17 cellular contexts compared by ENCODE assay signal in the genomic region with DNA sequence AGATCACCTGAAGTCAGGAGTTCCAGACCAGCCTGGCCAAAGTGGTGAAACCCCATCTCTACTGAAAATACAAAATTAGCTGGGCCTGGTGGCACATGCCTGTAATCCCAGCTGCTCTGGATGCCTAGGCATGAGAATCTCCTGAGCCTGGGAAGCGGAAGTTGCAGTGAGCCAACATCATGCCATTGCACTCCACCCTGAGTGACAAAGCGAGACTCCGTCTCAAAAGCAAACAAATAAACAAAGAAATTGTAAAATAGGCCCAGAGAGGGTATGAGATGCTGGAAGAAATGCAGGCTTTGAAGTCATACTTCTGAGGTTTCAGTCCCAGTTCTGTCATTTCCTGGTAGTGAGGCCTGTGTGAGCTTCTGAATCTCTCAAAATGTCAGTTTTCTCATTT. TPM values are rescaled to one million over a fixed set of nuclear protein-coding genes. Genes with fewer than 3 reads are reported as not detected.
DNase-seq lines count a peak whose midpoint lies in the region; ATAC-seq and TF ChIP-seq lines count a peak whose summit lies in the region.
"Had no signal": no experiment of that assay in that cellular context is flagged by ENCODE, and none has a peak within 500 bp of the region (broad histone marks: within the 10 kb centered on the region; RNA-seq: fewer than 3 reads in every experiment).

No MANE protein-coding gene starts in this region.

- H3K27ac Mint-ChIP-seq in T-helper 2 cell treated with Interferon-gamma antibody and Interleukin-4, amounts not matched to agents 5 μg/mL and 100 μg/mL, for 36 hours, result peak overlapping the region; percentile 86
- H3K27ac Mint-ChIP-seq in activated naive CD8-positive, alpha-beta T cell treated with anti-CD3 and anti-CD28 coated beads, Interleukin-2, amount 10 ng/mL, durations not matched to agents 7 days and 5 days, result peak overlapping the region; percentile 80
- no peak overlapping the region for H3K27ac Mint-ChIP-seq in Calu3 (ENCODE audit: unreplicated experiment)
- H3K27ac Mint-ChIP-seq: B cell had no signal

- H3K4me3 Mint-ChIP-seq in T-helper 2 cell treated with Interferon-gamma antibody and Interleukin-4, amounts not matched to agents 5 μg/mL and 100 μg/mL, for 36 hours, result peak overlapping the region; percentile 21
- H3K4me3 Mint-ChIP-seq in activated naive CD8-positive, alpha-beta T cell treated with anti-CD3 and anti-CD28 coated beads, Interleukin-2, amount 10 ng/mL, durations not matched to agents 7 days and 5 days, result peak overlapping the region; percentile 33
- H3K4me3 Mint-ChIP-seq in Calu3 (ENCODE audit: low read depth, unreplicated experiment), result no peak overlapping the region
- H3K4me3 Mint-ChIP-seq: B cell had no signal

- peaks cover 4% of the 10 kb centered on the region for H3K36me3 Mint-ChIP-seq in T-helper 2 cell treated with Interferon-gamma antibody and Interleukin-4, amounts not matched to agents 5 μg/mL and 100 μg/mL, for 36 hours (ENCODE audit: low read depth)
- H3K36me3 Mint-ChIP-seq in activated naive CD8-positive, alpha-beta T cell treated with anti-CD3 and anti-CD28 coated beads, Interleukin-2, amount 10 ng/mL, durations not matched to agents 7 days and 5 days, result peaks cover 3% of the 10 kb centered on the region
- H3K36me3 Mint-ChIP-seq in Calu3 (ENCODE audit: insufficient read depth, unreplicated experiment), result peaks cover 6% of the 10 kb centered on the region

- DNase-seq in activated CD4-positive, CD25-positive, alpha-beta regulatory T cell (lab: John Stamatoyannopoulos, UW), result no peak
- peak; percentile 41 for DNase-seq in GM10266 (ENCODE audit: extremely low spot score)
- DNase-seq in T-helper 2 cell treated with Interferon-gamma antibody and Interleukin-4, amounts not matched to agents 5 μg/mL and 100 μg/mL, for 36 hours (ENCODE audit: low spot score), result peak; percentile 39
- peak; percentile 36 for DNase-seq in activated naive CD8-positive, alpha-beta T cell treated with anti-CD3 and anti-CD28 coated beads, Interleukin-2, amount 10 ng/mL, durations not matched to agents 7 days and 5 days
- DNase-seq in islet precursor cell, result no peak
- DNase-seq in Calu3, result no peak
- no peak for DNase-seq in erythroblast (lab: John Stamatoyannopoulos, UW)
- DNase-seq: foreskin melanocyte, kidney, NCI-H1694 treated with DMSO at 0.1 percent for 48 hours, NCI-H774, pancreas, right lobe of liver, SHP77 treated with DMSO at 0.1 percent for 48 hours, upper lobe of right lung had no signal

- intact Hi-C loops in Calu3 (cut with micrococcal nuclease; ENCODE audit: unreplicated experiment), result no loop called here

- H3K4me1 Mint-ChIP-seq in T-helper 2 cell treated with Interferon-gamma antibody and Interleukin-4, amounts not matched to agents 5 μg/mL and 100 μg/mL, for 36 hours (ENCODE audit: low read depth), result peaks cover 19% of the 10 kb centered on the region
- peaks cover 14% of the 10 kb centered on the region for H3K4me1 Mint-ChIP-seq in activated naive CD8-positive, alpha-beta T cell treated with anti-CD3 and anti-CD28 coated beads, Interleukin-2, amount 10 ng/mL, durations not matched to agents 7 days and 5 days
- peaks cover 10% of the 10 kb centered on the region for H3K4me1 Mint-ChIP-seq in Calu3 (ENCODE audit: low read depth, unreplicated experiment)

- H3K9me3 Mint-ChIP-seq in T-helper 2 cell treated with Interferon-gamma antibody and Interleukin-4, amounts not matched to agents 5 μg/mL and 100 μg/mL, for 36 hours, result no peaks in the 10 kb centered on the region
- H3K9me3 Mint-ChIP-seq in activated naive CD8-positive, alpha-beta T cell treated with anti-CD3 and anti-CD28 coated beads, Interleukin-2, amount 10 ng/mL, durations not matched to agents 7 days and 5 days, result no peaks in the 10 kb centered on the region
- H3K9me3 Mint-ChIP-seq in Calu3 (ENCODE audit: low read depth, unreplicated experiment), result no peaks in the 10 kb centered on the region

- no peak for TF ChIP-seq CTCF in GM10266 (IDR thresholded peaks at IDR 0.05; ENCODE audit: control insufficient read depth, insufficient read depth, low read depth, missing control alignments)
- TF ChIP-seq CTCF in Calu3 (IDR thresholded peaks at IDR 0.05; ENCODE audit: unreplicated experiment), result no peak

- peak; percentile 80 to 83 for ATAC-seq in activated CD4-positive, CD25-positive, alpha-beta regulatory T cell treated with anti-CD3 and anti-CD28 coated beads, Interleukin-2, amount 50 U/mL, for 24 hours
- ATAC-seq in activated naive CD8-positive, alpha-beta T cell treated with anti-CD3 and anti-CD28 coated beads, Interleukin-2, amount 10 ng/mL, durations not matched to agents 7 days and 5 days (ENCODE audit: low read depth), result peak; percentile 89
- ATAC-seq: pancreas, right lobe of liver, upper lobe of right lung had no signal

- CTCF ChIA-PET in Calu3 (lab: Charles Lee), result no interaction called here

- peaks cover 3% of the 10 kb centered on the region for H3K27me3 Mint-ChIP-seq in T-helper 2 cell treated with Interferon-gamma antibody and Interleukin-4, amounts not matched to agents 5 μg/mL and 100 μg/mL, for 36 hours (ENCODE audit: low read depth)
- H3K27me3 Mint-ChIP-seq in activated naive CD8-positive, alpha-beta T cell treated with anti-CD3 and anti-CD28 coated beads, Interleukin-2, amount 10 ng/mL, durations not matched to agents 7 days and 5 days, result no peaks in the 10 kb centered on the region
- no peaks in the 10 kb centered on the region for H3K27me3 Mint-ChIP-seq in Calu3 (ENCODE audit: unreplicated experiment)

- TF ChIP-seq POLR2A in erythroblast (IDR thresholded peaks at IDR 0.05; ENCODE audit: low read length), result no peak

- POLR2A ChIA-PET in activated naive CD8-positive, alpha-beta T cell treated with anti-CD3 and anti-CD28 coated beads, Interleukin-2, amount 10 ng/mL, durations not matched to agents 7 days and 5 days (lab: Charles Lee), result interaction anchor here (0.7 to 1.5 kb wide), 3 partner anchors 13 to 261 kb away, joined by 3 to 4 read pairs (median 4); partner anchors contain the start of gene CSNK1A1

- no TSS peak for BruUV-seq in Calu3 (replicated peaks; lab: Mats Ljungman, UMichigan)

RNA-seq across cellular contexts. Expression of gene ARHGEF37, which starts 5.3 kb away (rescaled TPM):
- under 1 TPM; 0.82 to 0.83 TPM for total RNA-seq in activated naive CD8-positive, alpha-beta T cell treated with anti-CD3 and anti-CD28 coated beads, Interleukin-2, amount 10 ng/mL, durations not matched to agents 7 days and 5 days
- total RNA-seq in Calu3 (2022), result 13.0 and 16.1 TPM in 2 replicates

RNA-seq across cellular contexts. Expression of gene CSNK1A1, which starts 24.8 kb away (rescaled TPM):
- 100 to 1,000 TPM; 176 to 191 TPM for total RNA-seq in activated naive CD8-positive, alpha-beta T cell treated with anti-CD3 and anti-CD28 coated beads, Interleukin-2, amount 10 ng/mL, durations not matched to agents 7 days and 5 days
- 350 and 377 TPM in 2 replicates for total RNA-seq in Calu3 (2022)

Comparison
In these comparisons a context has a peak if more than half of its experiments do, and no peak if none do; other contexts are left out.
1. DNase-seq: peak in GM10266 (single experiment), T-helper 2 cell treated with Interferon-gamma antibody and Interleukin-4, amounts not matched to agents 5 μg/mL and 100 μg/mL, for 36 hours (single experiment) and activated naive CD8-positive, alpha-beta T cell treated with anti-CD3 and anti-CD28 coated beads, Interleukin-2, amount 10 ng/mL, durations not matched to agents 7 days and 5 days (single experiment); none in activated CD4-positive, CD25-positive, alpha-beta regulatory T cell (0 of 4), islet precursor cell (single experiment), Calu3 (single experiment) and erythroblast (0 of 2).